Comparison of ENCODE assay signal across 9 cellular contexts in genomic region chr2:25331686-25332365, GRCh38. TPM values are rescaled to one million over a fixed set of nuclear protein-coding genes. Genes with fewer than 3 reads are reported as not detected.
DNase-seq lines count a peak whose midpoint lies in the region; TF ChIP-seq lines count a peak whose summit lies in the region.
"Had no signal": no experiment of that assay in that cellular context is flagged by ENCODE, and none has a peak within 500 bp of the region (broad histone marks: within the 10 kb centered on the region; RNA-seq: fewer than 3 reads in every experiment).

No MANE protein-coding gene starts in this region.

- no peaks in the 10 kb centered on the region for H3K79me2 ChIP-seq in mammary epithelial cell (ENCODE audit: insufficient read depth, low read length)

- no peak overlapping the region for H2AFZ ChIP-seq in mammary epithelial cell (ENCODE audit: low read depth, low read length)

- H3K4me1 ChIP-seq in mammary epithelial cell (ENCODE audit: insufficient read depth, low read length) (no peaks in the 10 kb centered on the region), Peyer's patch (peaks cover 0 to 20% (median 4%) of the 10 kb centered on the region in 4 donors)

- TF ChIP-seq POLR2A in Peyer's patch (IDR thresholded peaks at IDR 0.05) = no peak

- H3K9ac ChIP-seq in mammary epithelial cell (ENCODE audit: insufficient read depth, low read length) = no peak overlapping the region
- H3K9ac ChIP-seq: KMS-11 had no signal

- H3K4me2 ChIP-seq in mammary epithelial cell (ENCODE audit: insufficient read depth, low read depth, low read length) = no peak overlapping the region
- H3K4me2 ChIP-seq: KMS-11 had no signal

- H3K36me3 ChIP-seq in mammary epithelial cell (ENCODE audit: insufficient read depth, low read length) (no peaks in the 10 kb centered on the region), Peyer's patch (no peaks in the 10 kb centered on the region)

- intact Hi-C loops in mammary epithelial cell (cut with micrococcal nuclease) = no loop called here

- WGBS in mammary epithelial cell (ENCODE audit: low coverage, missing lambda C conversion rate) = 84% methylated on average over 15 of the region's 23 CpGs

- DNase-seq in GM13976 (ENCODE audit: low spot score) (peak; percentile 65), T1000 (lab: John Stamatoyannopoulos, UW) (peak; percentile 16), mammary epithelial cell (peak; percentile 22), SIG-M5 (lab: John Stamatoyannopoulos, UW) (no peak), H4 (ENCODE audit: low spot score) (no peak), Peyer's patch (no peak)
- peak; percentile 62 for DNase-seq in stimulated activated CD4-positive, alpha-beta T cell treated with anti-CD3 and anti-CD28 coated beads, Interleukin-1b, Interleukin-23, amount 100 ng/mL, for 48 hours
- DNase-seq: DMS53 had no signal

- H4K20me1 ChIP-seq in mammary epithelial cell (ENCODE audit: insufficient read depth, low read length) = no peaks in the 10 kb centered on the region

- H3K27me3 ChIP-seq in mammary epithelial cell (ENCODE audit: insufficient read depth, low read length) (no peaks in the 10 kb centered on the region), Peyer's patch (no peaks in the 10 kb centered on the region)

- dilution Hi-C loops in mammary epithelial cell (cut with HindIII; ENCODE audit: low sequenced_read_pairs) = no loop called here

- no peak for TF ChIP-seq CTCF in GM13976 (IDR thresholded peaks at IDR 0.05; ENCODE audit: borderline replicate concordance, control extremely low read depth, extremely low read depth, insufficient read depth, missing control alignments)
- TF ChIP-seq CTCF in mammary epithelial cell (conservative IDR thresholded peaks at IDR 0.05 in 1 of 2, IDR thresholded peaks at IDR 0.05 in 1 of 2; ENCODE audit: extremely low read depth in 1 of 2, insufficient read depth in 1 of 2, low read depth in 1 of 2, low read length in 2 of 2) = no peak
- no peak for TF ChIP-seq CTCF in Peyer's patch (IDR thresholded peaks at IDR 0.05)

- H3K4me3 ChIP-seq in mammary epithelial cell (replicated peaks in 1 of 3; ENCODE audit: insufficient read depth in 1 of 3, low read depth in 2 of 3, low read length in 3 of 3) = no peak overlapping the region
- no peak overlapping the region for H3K4me3 ChIP-seq in Peyer's patch

- in situ Hi-C loops in GM13976 (cut with MboI; ENCODE audit: low sequenced_read_pairs, unreplicated experiment) = no loop called here
- in situ Hi-C loops in mammary epithelial cell (cut with MboI; ENCODE audit: low sequenced_read_pairs in 2 of 2) = no loop called here

- CTCF ChIA-PET in mammary epithelial cell (lab: Charles Lee; ENCODE audit: low non-redundant PET) = no interaction called here

- H3K27ac ChIP-seq in mammary epithelial cell (ENCODE audit: insufficient read depth, low read depth, low read length) = no peak overlapping the region
- no peak overlapping the region for H3K27ac ChIP-seq in Peyer's patch
- H3K27ac ChIP-seq: KMS-11 had no signal

- H3K9me3 ChIP-seq in mammary epithelial cell (replicated peaks; ENCODE audit: insufficient read depth, low read length) (peaks cover 2% of the 10 kb centered on the region), Peyer's patch (peaks cover 0 to 2% (median 0%) of the 10 kb centered on the region in 4 donors)

- no TSS peak for BruUV-seq in mammary epithelial cell (replicated peaks; lab: Mats Ljungman, UMichigan)

RNA-seq across cellular contexts. Expression of gene DNMT3A, which starts 9.9 kb away (rescaled TPM):
- total RNA-seq in mammary epithelial cell (10 to 100 TPM in 1 of 2 donors, 1 to 10 TPM in 1; 9.6 to 14.2 TPM), Peyer's patch (100 to 1,000 TPM in 1 of 4 donors, 10 to 100 TPM in 3; 10.7 to 126 (median 27.7) TPM)
- polyA plus RNA-seq in mammary epithelial cell = 1.7 TPM
- 31.7 TPM for polyA minus RNA-seq in mammary epithelial cell
- total RNA-seq in H4 (2014; rRNA removed; shearing (Covaris generic)) = 1.5 and 2.4 TPM in 2 replicates

Comparison
In these comparisons a context has a peak if more than half of its experiments do, and no peak if none do; other contexts are left out.
1. DNase-seq: peak in GM13976 (single experiment), T1000 (single experiment), mammary epithelial cell (single experiment) and stimulated activated CD4-positive, alpha-beta T cell treated with anti-CD3 and anti-CD28 coated beads, Interleukin-1b, Interleukin-23, amount 100 ng/mL, for 48 hours (single experiment); none in SIG-M5 (single experiment), H4 (single experiment) and Peyer's patch (0 of 3).